In genomic region chr6:1856381-1856780, GRCh38 we compare ENCODE assay signal across 1 cellular context.
TF ChIP-seq lines count a peak whose summit lies in the region.

No MANE protein-coding gene starts in this region.

TF ChIP-seq in HepG2, 621 proteins besides CTCF, POLR2A, EP300 and RAD21 (continued from another document):
- no peak for TF ChIP-seq ZNF101 (CRISPR knock-in tag; IDR thresholded peaks at IDR 0.05; ENCODE audit: borderline replicate concordance, low read depth)
- TF ChIP-seq, protein P1, sequence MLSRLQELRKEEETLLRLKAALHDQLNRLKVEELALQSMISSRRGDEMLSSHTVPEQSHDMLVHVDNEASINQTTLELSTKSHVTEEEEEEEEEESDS (CRISPR knock-in tag; IDR thresholded peaks at IDR 0.05; ENCODE audit: borderline replicate concordance): no peak
- TF ChIP-seq ZNF10 (CRISPR knock-in tag; IDR thresholded peaks at IDR 0.05; ENCODE audit: borderline replicate concordance, low read depth): no peak
- TF ChIP-seq MED1 (CRISPR knock-in tag; IDR thresholded peaks at IDR 0.05): no peak
- TF ChIP-seq ZNF329 (CRISPR knock-in tag; IDR thresholded peaks at IDR 0.05; ENCODE audit: low read depth): no peak
- TF ChIP-seq ZNF615 (CRISPR knock-in tag; IDR thresholded peaks at IDR 0.05; ENCODE audit: borderline replicate concordance): no peak
- no peak for TF ChIP-seq ZKSCAN8 (CRISPR knock-in tag; IDR thresholded peaks at IDR 0.05; ENCODE audit: borderline replicate concordance)
- no peak for TF ChIP-seq ZSCAN25 (CRISPR knock-in tag; IDR thresholded peaks at IDR 0.05)
